14 cellular contexts compared by ENCODE assay signal in genomic region chr12:16610743-16611142, GRCh38. TPM values are rescaled to one million over a fixed set of nuclear protein-coding genes. Genes with fewer than 3 reads are reported as not detected.
DNase-seq lines count a peak whose midpoint lies in the region; ATAC-seq and TF ChIP-seq lines count a peak whose summit lies in the region.
"Had no signal": no experiment of that assay in that cellular context is flagged by ENCODE, and none has a peak within 500 bp of the region (broad histone marks: within the 10 kb centered on the region; RNA-seq: fewer than 3 reads in every experiment).

No MANE protein-coding gene starts in this region.

- H4K20me1 ChIP-seq in OCI-LY3 (ENCODE audit: insufficient read depth, low read length), result no peaks in the 10 kb centered on the region

- peak overlapping the region; percentile 63; the same call in 1 of the 2 replicates for H3K4me2 ChIP-seq in OCI-LY3 (ENCODE audit: low read length)

- ATAC-seq in lower lobe of right lung (no peak), GM18511 (IDR thresholded peaks at IDR 0.05; ENCODE audit: unreplicated experiment) (no peak)

- H3K9ac ChIP-seq in OCI-LY3 (ENCODE audit: low read length), result no peak overlapping the region

- TF ChIP-seq POLR2A in vagina (IDR thresholded peaks at IDR 0.05), result no peak

- peak; percentile 65 for DNase-seq in NCI-H345 (lab: John Stamatoyannopoulos, UW)
- DNase-seq in NCI-H345 treated with DMSO at 0.1 percent for 48 hours (lab: John Stamatoyannopoulos, UW; ENCODE audit: unreplicated experiment), result no peak
- no peak for DNase-seq in lower lobe of right lung
- DNase-seq in vagina (ENCODE audit: extremely low spot score in 2 of 2), result no peak
- no peak for DNase-seq in NCI-H128 (lab: John Stamatoyannopoulos, UW; ENCODE audit: unreplicated experiment)
- DNase-seq in stimulated activated CD4-positive, alpha-beta T cell treated with anti-CD3 and anti-CD28 coated beads, Interleukin-4, amount 100 ng/mL, for 4 hours, result no peak
- DNase-seq: activated CD4-positive, CD25-positive, alpha-beta regulatory T cell; Calu3; colonic mucosa; esophagus squamous epithelium; small intestine had no signal

- H3K36me3 ChIP-seq in OCI-LY3 (replicated peaks; ENCODE audit: low read depth, low read length), result no peaks in the 10 kb centered on the region
- H3K36me3 ChIP-seq in lower lobe of right lung, result no peaks in the 10 kb centered on the region
- H3K36me3 ChIP-seq in vagina, result no peaks in the 10 kb centered on the region
- H3K36me3 ChIP-seq: colonic mucosa, esophagus squamous epithelium had no signal

- H3K9me3 ChIP-seq in OCI-LY3 (ENCODE audit: insufficient read depth, low read length), result no peaks in the 10 kb centered on the region
- no peaks in the 10 kb centered on the region for H3K9me3 ChIP-seq in lower lobe of right lung
- H3K9me3 ChIP-seq in vagina, result no peaks in the 10 kb centered on the region
- H3K9me3 ChIP-seq: colonic mucosa, esophagus squamous epithelium had no signal

- peaks cover 9% of the 10 kb centered on the region; the same call in 1 of the 2 replicates for H3K27me3 ChIP-seq in OCI-LY3 (ENCODE audit: low read depth, low read length)
- H3K27me3 ChIP-seq in lower lobe of right lung (ENCODE audit: low read depth), result peaks cover 11% of the 10 kb centered on the region
- no peaks in the 10 kb centered on the region for H3K27me3 ChIP-seq in vagina
- H3K27me3 ChIP-seq: colonic mucosa had no signal

- peaks cover 24% of the 10 kb centered on the region for H3K4me1 ChIP-seq in OCI-LY3 (ENCODE audit: low read length)
- no peaks in the 10 kb centered on the region for H3K4me1 ChIP-seq in lower lobe of right lung
- H3K4me1 ChIP-seq in vagina, result peaks cover 4% of the 10 kb centered on the region
- H3K4me1 ChIP-seq: colonic mucosa had no signal

- H2AFZ ChIP-seq in OCI-LY3 (ENCODE audit: low read depth, low read length), result peak overlapping the region; percentile 83; the same call in 1 of the 2 replicates

- no peak overlapping the region for H3K27ac ChIP-seq in OCI-LY3 (ENCODE audit: low read length)
- peak overlapping the region; percentile 78 for H3K27ac ChIP-seq in lower lobe of right lung
- peak overlapping the region; percentile 82 for H3K27ac ChIP-seq in vagina
- H3K27ac ChIP-seq: colonic mucosa had no signal

- TF ChIP-seq CTCF in OCI-LY3 (IDR thresholded peaks at IDR 0.05; ENCODE audit: low read depth, low read length) (no peak), lower lobe of right lung (IDR thresholded peaks at IDR 0.05) (no peak), vagina (IDR thresholded peaks at IDR 0.05) (no peak)

- H3K79me2 ChIP-seq in OCI-LY3 (ENCODE audit: low read length), result no peaks in the 10 kb centered on the region

- H3K4me3 ChIP-seq in OCI-LY3 (ENCODE audit: low read length), result no peak overlapping the region
- peak overlapping the region; percentile 14 for H3K4me3 ChIP-seq in lower lobe of right lung
- peak overlapping the region; percentile 7 to 23 for H3K4me3 ChIP-seq in vagina
- H3K4me3 ChIP-seq: colonic mucosa had no signal

- intact Hi-C loops in lower lobe of right lung (cut with DNase I), result no loop called here
- intact Hi-C loops in vagina (cut with DNase I), result no loop called here

RNA-seq across cellular contexts. Expression of gene LMO3, which starts 4.8 kb away (rescaled TPM):
- total RNA-seq in lower lobe of right lung, result 127 TPM
- total RNA-seq in vagina, result 73.7 TPM
- total RNA-seq: Calu3, lung microvascular endothelial cell had no signal
